Comparison of ENCODE assay signal across 11 cellular contexts in genomic region chr15:90024406-90024805, GRCh38.
"Had no signal": no experiment of that assay in that cellular context is flagged by ENCODE, and none has a peak within 500 bp of the region (broad histone marks: within the 10 kb centered on the region; RNA-seq: fewer than 3 reads in every experiment).

No MANE protein-coding gene starts in this region.

- H3K4me3 Mint-ChIP-seq: activated CD4-positive, alpha-beta memory T cell treated with anti-CD3 and anti-CD28 coated beads for 36 hours; activated T-cell treated with anti-CD3 and anti-CD28 coated beads, Interleukin-2, amount 50 U/mL, for 72 hours; effector memory CD8-positive, alpha-beta T cell; naive B cell had no signal

- H3K36me3 ChIP-seq: stomach, thoracic aorta had no signal

- H3K27ac ChIP-seq: hepatocyte, thoracic aorta had no signal

- H3K27me3 ChIP-seq: hepatocyte, stomach had no signal

- H3K27me3 Mint-ChIP-seq: activated CD4-positive, alpha-beta memory T cell treated with anti-CD3 and anti-CD28 coated beads for 36 hours; effector memory CD8-positive, alpha-beta T cell; naive B cell had no signal

- H3K9me3 Mint-ChIP-seq: effector memory CD8-positive, alpha-beta T cell had no signal

- H3K9me3 ChIP-seq: stomach, thoracic aorta had no signal

- DNase-seq: activated CD4-positive, alpha-beta memory T cell treated with anti-CD3 and anti-CD28 coated beads for 36 hours; activated CD4-positive, alpha-beta T cell treated with anti-CD3 and anti-CD28 coated beads for 1 hour; activated T-cell treated with anti-CD3 and anti-CD28 coated beads, Interleukin-2, amount 50 U/mL, for 72 hours; effector memory CD8-positive, alpha-beta T cell; erythroblast; kidney glomerular epithelial cell; naive B cell; stimulated activated CD4-positive, alpha-beta T cell treated with anti-CD3 and anti-CD28 coated beads, Interleukin-4, amount 100 ng/mL, for 4 hours; stomach had no signal

- ATAC-seq: activated T-cell treated with anti-CD3 and anti-CD28 coated beads, Interleukin-2, amount 50 U/mL, for 72 hours; effector memory CD8-positive, alpha-beta T cell had no signal

- H3K4me3 ChIP-seq: hepatocyte, stomach, thoracic aorta had no signal

- H3K27ac Mint-ChIP-seq: activated CD4-positive, alpha-beta memory T cell treated with anti-CD3 and anti-CD28 coated beads for 36 hours; activated T-cell treated with anti-CD3 and anti-CD28 coated beads, Interleukin-2, amount 50 U/mL, for 72 hours had no signal
